13 cellular contexts compared by ENCODE assay signal in genomic region chr1:36124404-36125128, GRCh38. TPM values are rescaled to one million over a fixed set of nuclear protein-coding genes. Genes with fewer than 3 reads are reported as not detected.
DNase-seq lines count a peak whose midpoint lies in the region; ATAC-seq and TF ChIP-seq lines count a peak whose summit lies in the region.
"Had no signal": no experiment of that assay in that cellular context is flagged by ENCODE, and none has a peak within 500 bp of the region (broad histone marks: within the 10 kb centered on the region; RNA-seq: fewer than 3 reads in every experiment).

No MANE protein-coding gene starts in this region.

- peaks cover 0 to 5% (median 0%) of the 10 kb centered on the region in 3 donors for H3K36me3 Mint-ChIP-seq in CD8-positive, alpha-beta memory T cell
- peaks cover 9% of the 10 kb centered on the region for H3K36me3 Mint-ChIP-seq in T-helper 17 cell (ENCODE audit: low read depth)
- H3K36me3 Mint-ChIP-seq: activated CD8-positive, alpha-beta memory T cell treated with anti-CD3 and anti-CD28 coated beads, Interleukin-2, amount 10 ng/mL, durations not matched to agents 7 days and 5 days had no signal

- ATAC-seq in T-helper 17 cell (no peak), HG02623 (IDR thresholded peaks at IDR 0.05; ENCODE audit: unreplicated experiment) (no peak), GM18867 (IDR thresholded peaks at IDR 0.05; ENCODE audit: unreplicated experiment) (no peak)

- no peaks in the 10 kb centered on the region for H3K4me1 ChIP-seq in CD8-positive, alpha-beta memory T cell (ENCODE audit: insufficient read depth, low read length)
- peaks cover 29% of the 10 kb centered on the region for H3K4me1 ChIP-seq in hepatocyte (ENCODE audit: insufficient read depth)

- no peak for DNase-seq in CD8-positive, alpha-beta memory T cell
- no peak for DNase-seq in T-helper 17 cell
- DNase-seq in hepatocyte (ENCODE audit: low spot score): no peak
- DNase-seq in skeletal muscle cell (ENCODE audit: low read depth): no peak
- no peak for DNase-seq in NCI-H1930 (lab: John Stamatoyannopoulos, UW)
- no peak for DNase-seq in amygdala (lab: John Stamatoyannopoulos, UW)
- DNase-seq: activated CD8-positive, alpha-beta memory T cell treated with anti-CD3 and anti-CD28 coated beads, Interleukin-2, amount 10 ng/mL, durations not matched to agents 7 days and 5 days; DND-41; NCI-H2171 had no signal

- H3K4me3 ChIP-seq in CD8-positive, alpha-beta memory T cell (ENCODE audit: low read length): no peak overlapping the region
- no peak overlapping the region for H3K4me3 ChIP-seq in hepatocyte
- H3K4me3 ChIP-seq in skeletal muscle cell (ENCODE audit: low read depth, low read length): peak overlapping the region; percentile 13
- H3K4me3 ChIP-seq: lung had no signal

- H3K9me3 Mint-ChIP-seq in CD8-positive, alpha-beta memory T cell: no peaks in the 10 kb centered on the region

- H3K9me3 ChIP-seq in CD8-positive, alpha-beta memory T cell (ENCODE audit: low read length): no peaks in the 10 kb centered on the region
- H3K9me3 ChIP-seq in T-helper 17 cell (ENCODE audit: control insufficient read depth, low read length, poor library complexity, severe bottlenecking): no peaks in the 10 kb centered on the region
- H3K9me3 ChIP-seq in hepatocyte (ENCODE audit: low read depth): no peaks in the 10 kb centered on the region
- H3K9me3 ChIP-seq: SJSA1 had no signal

- peaks cover 13 to 31% (median 21%) of the 10 kb centered on the region in 3 donors for H3K4me1 Mint-ChIP-seq in CD8-positive, alpha-beta memory T cell
- H3K4me1 Mint-ChIP-seq in T-helper 17 cell: peaks cover 32% of the 10 kb centered on the region

- no peaks in the 10 kb centered on the region for H3K9me2 ChIP-seq in hepatocyte (replicated peaks; ENCODE audit: insufficient read depth)

- H3K27ac ChIP-seq in CD8-positive, alpha-beta memory T cell (ENCODE audit: low read depth, low read length): no peak overlapping the region
- no peak overlapping the region for H3K27ac ChIP-seq in hepatocyte
- H3K27ac ChIP-seq: SJSA1 had no signal

- CTCF ChIA-PET in CD8-positive, alpha-beta memory T cell (lab: Charles Lee): no interaction called here

- H3K27me3 ChIP-seq in CD8-positive, alpha-beta memory T cell (ENCODE audit: insufficient read depth, low read length, poor library complexity, severe bottlenecking): peaks cover 18% of the 10 kb centered on the region
- H3K27me3 ChIP-seq in hepatocyte: peaks cover 21% of the 10 kb centered on the region

- WGBS in hepatocyte (ENCODE audit: low lambda C conversion rate, missing lambda C conversion rate): 48% methylated on average over 15 of the region's 42 CpGs

- H3K4me2 ChIP-seq in hepatocyte: peak overlapping the region; percentile 77

- no peak overlapping the region for H2AFZ ChIP-seq in hepatocyte

- POLR2A ChIA-PET in CD8-positive, alpha-beta memory T cell (lab: Charles Lee): no interaction called here

- no peaks in the 10 kb centered on the region for H3K36me3 ChIP-seq in CD8-positive, alpha-beta memory T cell (ENCODE audit: insufficient read depth, low read length)
- no peaks in the 10 kb centered on the region for H3K36me3 ChIP-seq in hepatocyte (replicated peaks; ENCODE audit: insufficient read depth, low read depth)
- H3K36me3 ChIP-seq: SJSA1 had no signal

- H3K79me2 ChIP-seq in hepatocyte: no peaks in the 10 kb centered on the region

- peak overlapping the region in 1 of 8 donors; percentile 17 for H3K27ac Mint-ChIP-seq in CD8-positive, alpha-beta memory T cell
- no peak overlapping the region for H3K27ac Mint-ChIP-seq in T-helper 17 cell
- H3K27ac Mint-ChIP-seq: activated CD8-positive, alpha-beta memory T cell treated with anti-CD3 and anti-CD28 coated beads, Interleukin-2, amount 10 ng/mL, durations not matched to agents 7 days and 5 days had no signal

- no peak for TF ChIP-seq CTCF in hepatocyte (IDR thresholded peaks at IDR 0.05; ENCODE audit: poor library complexity)

- H3K27me3 Mint-ChIP-seq in CD8-positive, alpha-beta memory T cell: peaks cover 28 to 46% of the 10 kb centered on the region in 2 donors
- peaks cover 51% of the 10 kb centered on the region for H3K27me3 Mint-ChIP-seq in T-helper 17 cell

- no peaks in the 10 kb centered on the region for H4K20me1 ChIP-seq in hepatocyte (ENCODE audit: insufficient read depth, poor library complexity, severe bottlenecking)

- H3K4me3 Mint-ChIP-seq in CD8-positive, alpha-beta memory T cell: peak overlapping the region in 5 of 7 donors; percentile 32 to 71 (median 63)
- H3K4me3 Mint-ChIP-seq in T-helper 17 cell: peak overlapping the region; percentile 75
- H3K4me3 Mint-ChIP-seq: activated CD8-positive, alpha-beta memory T cell treated with anti-CD3 and anti-CD28 coated beads, Interleukin-2, amount 10 ng/mL, durations not matched to agents 7 days and 5 days had no signal

RNA-seq across cellular contexts. Expression of gene COL8A2, which starts 0.5 kb away (rescaled TPM):
- under 1 TPM; 0.07 to 0.18 TPM for total RNA-seq in CD8-positive, alpha-beta memory T cell
- not detected for polyA plus RNA-seq in CD8-positive, alpha-beta memory T cell
- total RNA-seq in T-helper 17 cell (under 1 TPM in 1 of 2 donors, not detected in 1; 0.25 TPM), hepatocyte (32.6 and 44.8 TPM in 2 replicates)
- polyA plus RNA-seq in hepatocyte: 53.7 and 59.4 TPM in 2 replicates
- total RNA-seq: activated CD8-positive, alpha-beta memory T cell treated with anti-CD3 and anti-CD28 coated beads, Interleukin-2, amount 10 ng/mL, durations not matched to agents 7 days and 5 days had no signal

RNA-seq across cellular contexts. Expression of gene TRAPPC3, which starts 24.7 kb away (rescaled TPM):
- total RNA-seq in CD8-positive, alpha-beta memory T cell: 10 to 100 TPM; 61.7 to 63.1 TPM
- polyA plus RNA-seq in CD8-positive, alpha-beta memory T cell: 117 TPM
- total RNA-seq in T-helper 17 cell (10 to 100 TPM; 35.0 to 37.8 TPM), hepatocyte (128 and 139 TPM in 2 replicates)
- polyA plus RNA-seq in hepatocyte: 131 and 148 TPM in 2 replicates

RNA-seq across cellular contexts. Expression of gene MAP7D1, which starts 31.4 kb away (rescaled TPM):
- total RNA-seq in CD8-positive, alpha-beta memory T cell: 100 to 1,000 TPM; 183 to 185 TPM
- polyA plus RNA-seq in CD8-positive, alpha-beta memory T cell: 55.4 TPM
- total RNA-seq in T-helper 17 cell (100 to 1,000 TPM; 173 to 175 TPM), hepatocyte (46.0 and 48.4 TPM in 2 replicates)
- polyA plus RNA-seq in hepatocyte: 84.7 and 97.8 TPM in 2 replicates

RNA-seq across cellular contexts. Expression of gene ADPRS, which starts 35.9 kb away (rescaled TPM):
- total RNA-seq in CD8-positive, alpha-beta memory T cell: 10 to 100 TPM; 38.9 to 41.1 TPM
- polyA plus RNA-seq in CD8-positive, alpha-beta memory T cell: 26.1 TPM
- total RNA-seq in T-helper 17 cell (10 to 100 TPM; 17.0 to 21.2 TPM), hepatocyte (27.4 and 37.6 TPM in 2 replicates)
- polyA plus RNA-seq in hepatocyte: 40.9 and 42.7 TPM in 2 replicates

RNA-seq across cellular contexts. Expression of gene TEKT2, which starts 40.7 kb away (rescaled TPM):
- total RNA-seq in CD8-positive, alpha-beta memory T cell: not detected
- polyA plus RNA-seq in CD8-positive, alpha-beta memory T cell: not detected
- under 1 TPM; 0.29 to 0.30 TPM for total RNA-seq in T-helper 17 cell
- 1.1 TPM in 1 of 2 replicates, not detected in the other for total RNA-seq in hepatocyte
- polyA plus RNA-seq in hepatocyte: 0.16 and 1.4 TPM in 2 replicates
- total RNA-seq: activated CD8-positive, alpha-beta memory T cell treated with anti-CD3 and anti-CD28 coated beads, Interleukin-2, amount 10 ng/mL, durations not matched to agents 7 days and 5 days; SJSA1 had no signal

Comparison
In these comparisons a context has a peak if more than half of its experiments do, and no peak if none do; other contexts are left out.
1. RNA of gene COL8A2, which starts 0.5 kb away (total RNA-seq): 32.6 to 44.8 TPM in hepatocyte; 0.25 TPM in T-helper 17 cell and 0.07 to 0.18 TPM in CD8-positive, alpha-beta memory T cell; every median in the first group is over 10 times any median in the second.